In genomic region chr3:138440137-138440536, GRCh38 we compare ENCODE assay signal across 13 cellular contexts. TPM values are rescaled to one million over a fixed set of nuclear protein-coding genes. Genes with fewer than 3 reads are reported as not detected.
DNase-seq lines count a peak whose midpoint lies in the region; ATAC-seq and TF ChIP-seq lines count a peak whose summit lies in the region.
"Had no signal": no experiment of that assay in that cellular context is flagged by ENCODE, and none has a peak within 500 bp of the region (broad histone marks: within the 10 kb centered on the region; RNA-seq: fewer than 3 reads in every experiment).

No MANE protein-coding gene starts in this region.

- no peak for TF ChIP-seq CTCF in right lobe of liver (IDR thresholded peaks at IDR 0.05)
- TF ChIP-seq CTCF in esophagus muscularis mucosa (IDR thresholded peaks at IDR 0.05) = no peak

- DNase-seq in SIG-M5 treated with dmso at 0.1 percent for 504 hours (lab: John Stamatoyannopoulos, UW; ENCODE audit: unreplicated experiment) = peak; percentile 11
- no peak for DNase-seq in SIG-M5 (lab: John Stamatoyannopoulos, UW)
- DNase-seq in OCI-M1 (lab: John Stamatoyannopoulos, UW) = peak; percentile 75
- peak; percentile 74 for DNase-seq in Right ventricle myocardium superior
- DNase-seq in right lobe of liver = no peak
- DNase-seq in esophagus muscularis mucosa (ENCODE audit: extremely low spot score) = no peak
- DNase-seq: activated naive CD8-positive, alpha-beta T cell treated with anti-CD3 and anti-CD28 coated beads, Interleukin-2, amount 50 U/mL, for 24 hours; NCI-H2081 had no signal

- no peak for TF ChIP-seq EP300 in esophagus muscularis mucosa (IDR thresholded peaks at IDR 0.05)

- H3K27ac ChIP-seq in right lobe of liver = no peak overlapping the region
- no peak overlapping the region for H3K27ac ChIP-seq in esophagus muscularis mucosa (replicated peaks in 1 of 4)
- H3K27ac ChIP-seq: coronary artery, tibial nerve had no signal

- H3K4me1 ChIP-seq in right lobe of liver = peaks cover 0 to 2% (median 0%) of the 10 kb centered on the region in 4 donors
- H3K4me1 ChIP-seq in esophagus muscularis mucosa = peaks cover 8 to 12% (median 11%) of the 10 kb centered on the region in 4 donors

- H3K27me3 ChIP-seq in right lobe of liver (peaks cover 0 to 11% of the 10 kb centered on the region in 2 donors), esophagus muscularis mucosa (peaks cover 0 to 30% (median 2%) of the 10 kb centered on the region in 4 donors)

- TF ChIP-seq POLR2A in right lobe of liver (IDR thresholded peaks at IDR 0.05) (no peak), esophagus muscularis mucosa (IDR thresholded peaks at IDR 0.05; ENCODE audit: low read depth) (no peak)

- intact Hi-C loops in Right ventricle myocardium superior (cut with DNase I) (no loop called here), right lobe of liver (cut with DNase I) (no loop called here), esophagus muscularis mucosa (cut with DNase I) (no loop called here)

- H3K36me3 ChIP-seq in right lobe of liver = no peaks in the 10 kb centered on the region
- H3K36me3 ChIP-seq in esophagus muscularis mucosa = no peaks in the 10 kb centered on the region
- H3K36me3 ChIP-seq: tibial nerve had no signal

- H3K4me3 ChIP-seq in right lobe of liver (no peak overlapping the region), esophagus muscularis mucosa (no peak overlapping the region)
- H3K4me3 ChIP-seq: coronary artery, tibial nerve had no signal

- 60% methylated on average over 1 of the region's 8 CpGs for WGBS in right lobe of liver (ENCODE audit: insufficient coverage, low coverage, low lambda C conversion rate, missing lambda C conversion rate)
- 59% methylated on average over 8 of the region's 8 CpGs for WGBS in esophagus muscularis mucosa

- H3K9me3 ChIP-seq in right lobe of liver (no peaks in the 10 kb centered on the region), esophagus muscularis mucosa (no peaks in the 10 kb centered on the region)
- H3K9me3 ChIP-seq: tibial nerve had no signal

- peak; percentile 89 for ATAC-seq in Right ventricle myocardium superior (ENCODE audit: poor library complexity)
- no peak for ATAC-seq in HG03460 (IDR thresholded peaks at IDR 0.05; ENCODE audit: unreplicated experiment)
- no peak for ATAC-seq in right lobe of liver
- no peak for ATAC-seq in esophagus mucosa
- ATAC-seq: activated naive CD8-positive, alpha-beta T cell treated with anti-CD3 and anti-CD28 coated beads, Interleukin-2, amount 50 U/mL, for 24 hours; Panc1 had no signal

RNA-seq across cellular contexts. Expression of gene ESYT3, which starts 5.7 kb away (rescaled TPM):
- total RNA-seq in Right ventricle myocardium superior (0.65 TPM), right lobe of liver (under 1 TPM in 5 of 6 experiments, not detected in 1; 0.05 to 0.92 (median 0.29) TPM), esophagus mucosa (0.80 TPM), esophagus muscularis mucosa (1 to 10 TPM in 1 of 4 donors, under 1 TPM in 2, not detected in 1; 0.45 to 1.1 (median 0.83) TPM)

Comparison
In these comparisons a context has a peak if more than half of its experiments do, and no peak if none do; other contexts are left out.
1. DNase-seq: peak in SIG-M5 treated with dmso at 0.1 percent for 504 hours (single experiment), OCI-M1 (single experiment) and Right ventricle myocardium superior (single experiment); none in SIG-M5 (single experiment), right lobe of liver (0 of 3) and esophagus muscularis mucosa (single experiment).